ENCODE assay signal across 23 cellular contexts in genomic region chr13:105070452-105070851, GRCh38.
DNase-seq lines count a peak whose midpoint lies in the region; ATAC-seq and TF ChIP-seq lines count a peak whose summit lies in the region.
"Had no signal": no experiment of that assay in that cellular context is flagged by ENCODE, and none has a peak within 500 bp of the region (broad histone marks: within the 10 kb centered on the region; RNA-seq: fewer than 3 reads in every experiment).

No MANE protein-coding gene starts in this region.

- no peaks in the 10 kb centered on the region for H3K36me3 Mint-ChIP-seq in GM23338 (ENCODE audit: low read depth)
- H3K36me3 Mint-ChIP-seq: CD4-positive, alpha-beta memory T cell; T-cell had no signal

- H4K20me1 ChIP-seq in DND-41 (ENCODE audit: insufficient read depth, low read length) (no peaks in the 10 kb centered on the region), GM23338 (replicated peaks; ENCODE audit: insufficient read depth) (no peaks in the 10 kb centered on the region), PC-3 (ENCODE audit: low read length) (no peaks in the 10 kb centered on the region)
- H4K20me1 ChIP-seq: BLaER1 had no signal

- H3K36me3 ChIP-seq in DND-41 (ENCODE audit: insufficient read depth, low read length) (no peaks in the 10 kb centered on the region), GM23338 (ENCODE audit: insufficient read depth) (no peaks in the 10 kb centered on the region; the same call in 1 of the 2 replicates), PC-3 (ENCODE audit: low read depth, low read length) (no peaks in the 10 kb centered on the region), adrenal gland (replicated peaks in 1 of 2) (no peaks in the 10 kb centered on the region)
- H3K36me3 ChIP-seq: BLaER1, Peyer's patch, SJCRH30 had no signal

- H2AFZ ChIP-seq in DND-41 (ENCODE audit: low read depth, low read length) (peak overlapping the region; percentile 53; the same call in 1 of the 2 replicates), GM23338 (peak overlapping the region; percentile 72; the same call in 1 of the 2 replicates), PC-3 (ENCODE audit: low read length) (no peak overlapping the region)

- TF ChIP-seq CTCF in DND-41 (IDR thresholded peaks at IDR 0.05; ENCODE audit: borderline replicate concordance, extremely low read depth, low read length, poor library complexity, severe bottlenecking) (no peak), GM23338 (conservative IDR thresholded peaks at IDR 0.05; ENCODE audit: low read depth in 2 of 2) (no peak), PC-3 (conservative IDR thresholded peaks at IDR 0.05; ENCODE audit: low read depth, low read length) (no peak), dorsolateral prefrontal cortex (IDR thresholded peaks at IDR 0.05 in 54 of 56, conservative IDR thresholded peaks at IDR 0.05 in 2 of 56; ENCODE audit: low read depth in 1 of 56, partially characterized antibody in 56 of 56) (no peak), adrenal gland (IDR thresholded peaks at IDR 0.05) (no peak)

- H3K27ac Mint-ChIP-seq in GM23338, result peak overlapping the region; percentile 68; the same call in 1 of the 2 replicates
- H3K27ac Mint-ChIP-seq: CD4-positive, alpha-beta memory T cell; T-cell had no signal

- WGBS in adrenal gland, 4 donors, result 84 to 93% (median 87%) methylated on average over 1 of the region's 1 CpG

- BruUV-seq in PC-3 (replicated peaks; lab: Mats Ljungman, UMichigan), result no TSS peak

- H3K4me2 ChIP-seq in DND-41 (ENCODE audit: insufficient read depth, low read length) (peak overlapping the region; percentile 43; the same call in 1 of the 2 replicates), GM23338 (no peak overlapping the region), PC-3 (ENCODE audit: low read length) (no peak overlapping the region)
- H3K4me2 ChIP-seq: BLaER1 had no signal

- H3K79me2 ChIP-seq in DND-41 (ENCODE audit: insufficient read depth, low read length) (no peaks in the 10 kb centered on the region), GM23338 (replicated peaks; ENCODE audit: insufficient read depth) (no peaks in the 10 kb centered on the region), PC-3 (ENCODE audit: low read length) (no peaks in the 10 kb centered on the region)

- H3K27ac ChIP-seq in DND-41 (ENCODE audit: low read length) (peak overlapping the region; percentile 53; the same call in 1 of the 2 replicates), GM23338 (ENCODE audit: low read depth) (no peak overlapping the region), PC-3 (ENCODE audit: low read length) (no peak overlapping the region), dorsolateral prefrontal cortex (no peak overlapping the region), adrenal gland (no peak overlapping the region)
- H3K27ac ChIP-seq: BLaER1, Peyer's patch, SJCRH30 had no signal

- H3K4me1 ChIP-seq in DND-41 (ENCODE audit: insufficient read depth, low read length) (peaks cover 14% of the 10 kb centered on the region), GM23338 (ENCODE audit: insufficient read depth) (no peaks in the 10 kb centered on the region), PC-3 (ENCODE audit: insufficient read depth, low read length) (0 out of 2 replicates have a peak, but pooled peaks cover 6% of the 10 kb centered on the region), adrenal gland (replicated peaks in 1 of 2) (no peaks in the 10 kb centered on the region)
- H3K4me1 ChIP-seq: BLaER1, Caco-2, Peyer's patch, SJCRH30 had no signal

- H3K9me3 Mint-ChIP-seq in GM23338, result no peaks in the 10 kb centered on the region
- H3K9me3 Mint-ChIP-seq: T-cell had no signal

- CTCF ChIA-PET in PC-3 (lab: Charles Lee), result no interaction called here

- H3F3A ChIP-seq in GM23338 (replicated peaks; ENCODE audit: low read depth), result no peaks in the 10 kb centered on the region
- no peaks in the 10 kb centered on the region for H3F3A ChIP-seq in PC-3 (ENCODE audit: low read length, unreplicated experiment)

- DNase-seq in DND-41 (no peak), GM23338 (ENCODE audit: low spot score) (no peak), PC-3 (no peak), iris pigment epithelial cell (ENCODE audit: low read depth) (peak; percentile 22), dorsolateral prefrontal cortex (no peak), adrenal gland (no peak), NCI-H1105 treated with DMSO at 0.1 percent for 48 hours (lab: John Stamatoyannopoulos, UW) (no peak)
- DNase-seq: ACHN; Caco-2; CD4-positive, alpha-beta memory T cell; DMS 273 treated with DMSO at 0.1 percent for 48 hours; GOT3; KBM-7; NCI-H1092; NCI-H1436 treated with DMSO at 0.1 percent for 48 hours; NCI-H1930; NCI-H69; NK-92 treated with Interleukin-12 subunit alpha and Interleukin-12 subunit beta, amount 100 ng/mL, for 24 hours; Peyer's patch; SJCRH30; T-cell had no signal

- H3K27me3 ChIP-seq in DND-41 (ENCODE audit: insufficient read depth, low read length, poor library complexity) (no peaks in the 10 kb centered on the region), GM23338 (ENCODE audit: insufficient read depth) (no peaks in the 10 kb centered on the region), PC-3 (ENCODE audit: low read length) (no peaks in the 10 kb centered on the region), dorsolateral prefrontal cortex (no peaks in the 10 kb centered on the region), adrenal gland (no peaks in the 10 kb centered on the region)
- H3K27me3 ChIP-seq: BLaER1, Peyer's patch, SJCRH30 had no signal

- H3K4me3 ChIP-seq in DND-41 (ENCODE audit: low read depth in 1 of 2, low read length in 2 of 2) (peak overlapping the region in 1 of 2 experiments; percentile 12; a peak in 1 of 4 replicates), GM23338 (no peak overlapping the region), PC-3 (ENCODE audit: low read length) (no peak overlapping the region), dorsolateral prefrontal cortex (no peak overlapping the region), adrenal gland (no peak overlapping the region)
- H3K4me3 ChIP-seq: BLaER1, Peyer's patch, SJCRH30 had no signal

- ATAC-seq in DND-41 (ENCODE audit: insufficient read depth, low read depth), result no peak; the same call in 2 of the 3 replicates
- ATAC-seq in GM23338, result no peak
- ATAC-seq in PC-3, result peak; percentile 33
- ATAC-seq: HCT116, T-cell had no signal

- H3K4me1 Mint-ChIP-seq in GM23338, result no peaks in the 10 kb centered on the region
- H3K4me1 Mint-ChIP-seq: CD4-positive, alpha-beta memory T cell; T-cell had no signal

- no peaks in the 10 kb centered on the region for H3K27me3 Mint-ChIP-seq in GM23338 (ENCODE audit: insufficient read depth, low read depth, poor library complexity)
- H3K27me3 Mint-ChIP-seq: CD4-positive, alpha-beta memory T cell; T-cell had no signal

- TF ChIP-seq POLR2A in adrenal gland (IDR thresholded peaks at IDR 0.05), result no peak

- POLR2A ChIA-PET in PC-3 (lab: Charles Lee; ENCODE audit: unreplicated experiment), result no interaction called here

- no peak overlapping the region for H3K9ac ChIP-seq in DND-41 (ENCODE audit: low read depth, low read length)
- no peak overlapping the region for H3K9ac ChIP-seq in PC-3 (ENCODE audit: low read length)
- H3K9ac ChIP-seq: BLaER1 had no signal

- intact Hi-C loops in PC-3 (cut with micrococcal nuclease), result no loop called here
- intact Hi-C loops in dorsolateral prefrontal cortex (cut with DNase I), result no loop called here
- intact Hi-C loops in adrenal gland (cut with DNase I), result no loop called here

- H3K9me2 ChIP-seq in GM23338 (ENCODE audit: insufficient read depth), result no peaks in the 10 kb centered on the region
- H3K9me2 ChIP-seq in PC-3 (replicated peaks; ENCODE audit: low read length), result no peaks in the 10 kb centered on the region

- no peaks in the 10 kb centered on the region for H3K9me3 ChIP-seq in DND-41 (ENCODE audit: insufficient read depth, low read length, severe bottlenecking)
- no peaks in the 10 kb centered on the region for H3K9me3 ChIP-seq in PC-3 (ENCODE audit: low read length)
- no peaks in the 10 kb centered on the region for H3K9me3 ChIP-seq in adrenal gland (replicated peaks in 1 of 3)
- H3K9me3 ChIP-seq: BLaER1, Caco-2, Peyer's patch, SJCRH30 had no signal

- H3K4me3 Mint-ChIP-seq in GM23338, result no peak overlapping the region
- H3K4me3 Mint-ChIP-seq: CD4-positive, alpha-beta memory T cell; T-cell had no signal

TF ChIP-seq in GM23338, 12 proteins besides CTCF, POLR2A, EP300 and RAD21 (continues in another document):
- no peak for TF ChIP-seq ZNF114 (CRISPR knock-in tag; IDR thresholded peaks at IDR 0.05)
- TF ChIP-seq EZH2 (IDR thresholded peaks at IDR 0.05; ENCODE audit: low read depth, unreplicated experiment), result no peak
